9 cellular contexts compared by ENCODE assay signal in genomic region chr5:36079200-36079761, GRCh38. TPM values are rescaled to one million over a fixed set of nuclear protein-coding genes. Genes with fewer than 3 reads are reported as not detected.
DNase-seq lines count a peak whose midpoint lies in the region; ATAC-seq and TF ChIP-seq lines count a peak whose summit lies in the region.
"Had no signal": no experiment of that assay in that cellular context is flagged by ENCODE, and none has a peak within 500 bp of the region (broad histone marks: within the 10 kb centered on the region; RNA-seq: fewer than 3 reads in every experiment).

No MANE protein-coding gene starts in this region.

- H3K4me3 Mint-ChIP-seq in T-helper 2 cell treated with Interferon-gamma antibody and Interleukin-4, amounts not matched to agents 5 μg/mL and 100 μg/mL, for 36 hours, result no peak overlapping the region

- POLR2A ChIA-PET in A673 (lab: Charles Lee; ENCODE audit: low non-redundant PET), result interaction anchor here (0.6 kb wide), 1 partner anchor 77 kb away, joined by 4 read pairs; no protein-coding TSS in a partner anchor

- H3K27ac ChIP-seq in A673 (ENCODE audit: low read depth, low read length, poor library complexity, severe bottlenecking), result no peak overlapping the region
- H3K27ac ChIP-seq: SJSA1 had no signal

- no peaks in the 10 kb centered on the region for H3K9me3 ChIP-seq in A673 (ENCODE audit: low read depth, low read length, poor library complexity, severe bottlenecking)
- H3K9me3 ChIP-seq: SJSA1 had no signal

- DNase-seq in A673 (ENCODE audit: low spot score) (peak; percentile 86), GM03348 (ENCODE audit: low spot score) (peak; percentile 77), H4 (ENCODE audit: low spot score) (peak; percentile 72), HuH-7.5 (ENCODE audit: low spot score) (peak; percentile 74), NOMO-1 treated with dmso at 0.1 percent for 144 hours (lab: John Stamatoyannopoulos, UW; ENCODE audit: unreplicated experiment) (peak; percentile 57), cerebellar cortex (ENCODE audit: low spot score) (peak; percentile 56), left lobe of liver (ENCODE audit: low spot score) (no peak)
- DNase-seq in T-helper 2 cell treated with Interferon-gamma antibody and Interleukin-4, amounts not matched to agents 5 μg/mL and 100 μg/mL, for 36 hours (ENCODE audit: low spot score), result no peak

- H3K27me3 Mint-ChIP-seq in T-helper 2 cell treated with Interferon-gamma antibody and Interleukin-4, amounts not matched to agents 5 μg/mL and 100 μg/mL, for 36 hours (ENCODE audit: low read depth), result peaks cover 20% of the 10 kb centered on the region

- peaks cover 17% of the 10 kb centered on the region for H3K4me1 ChIP-seq in A673 (ENCODE audit: insufficient read depth, low read length, poor library complexity, severe bottlenecking)
- H3K4me1 ChIP-seq: SJSA1 had no signal

- intact Hi-C loops in A673 (cut with micrococcal nuclease; ENCODE audit: unreplicated experiment), result loop anchor here (5.0 to 10.0 kb wide), 4 partner anchors 78 to 613 kb away; no protein-coding TSS in a partner anchor

- no peak overlapping the region for H3K4me3 ChIP-seq in A673 (ENCODE audit: low read depth, low read length, poor library complexity, severe bottlenecking)
- H3K4me3 ChIP-seq: SJSA1 had no signal

- H3K27ac Mint-ChIP-seq in T-helper 2 cell treated with Interferon-gamma antibody and Interleukin-4, amounts not matched to agents 5 μg/mL and 100 μg/mL, for 36 hours, result no peak overlapping the region

- H3K36me3 Mint-ChIP-seq in T-helper 2 cell treated with Interferon-gamma antibody and Interleukin-4, amounts not matched to agents 5 μg/mL and 100 μg/mL, for 36 hours (ENCODE audit: low read depth), result no peaks in the 10 kb centered on the region

- peak; percentile 82 for TF ChIP-seq CTCF in A673 (conservative IDR thresholded peaks at IDR 0.05; ENCODE audit: low read depth, low read length)

- H3K27me3 ChIP-seq in A673 (replicated peaks; ENCODE audit: insufficient read depth, low read depth, low read length, poor library complexity), result no peaks in the 10 kb centered on the region

- no peaks in the 10 kb centered on the region for H3K4me1 Mint-ChIP-seq in T-helper 2 cell treated with Interferon-gamma antibody and Interleukin-4, amounts not matched to agents 5 μg/mL and 100 μg/mL, for 36 hours (ENCODE audit: low read depth)

- BruUV-seq in A673 (replicated peaks; lab: Mats Ljungman, UMichigan), result no TSS peak

- H3K9me3 Mint-ChIP-seq in T-helper 2 cell treated with Interferon-gamma antibody and Interleukin-4, amounts not matched to agents 5 μg/mL and 100 μg/mL, for 36 hours, result no peaks in the 10 kb centered on the region

- peaks cover 3% of the 10 kb centered on the region for H3K36me3 ChIP-seq in A673 (ENCODE audit: insufficient read depth, low read length, poor library complexity, severe bottlenecking)
- H3K36me3 ChIP-seq: SJSA1 had no signal

- ATAC-seq in left lobe of liver, result peak; percentile 100

- CTCF ChIA-PET in A673 (lab: Charles Lee), result interaction anchor here (0.5 to 1.6 kb wide), 15 partner anchors 8 to 617 kb away, joined by 3 to 19 read pairs (median 4); partner anchors contain the start of genes RANBP3L, SKP2 and UGT3A2

RNA-seq across cellular contexts. Expression of gene UGT3A2, which starts 12.6 kb away (rescaled TPM):
- total RNA-seq in A673 (2021) (528 and 529 TPM in 2 replicates), left lobe of liver (0.18 TPM)
- total RNA-seq in H4 (2014; rRNA removed; shearing (Covaris generic)), result 0.12 and 0.33 TPM in 2 replicates
- total RNA-seq: SJSA1 had no signal

Comparison
In these comparisons a context has a peak if more than half of its experiments do, and no peak if none do; other contexts are left out.
1. DNase-seq: peak in A673 (single experiment), GM03348 (single experiment), H4 (single experiment), HuH-7.5 (single experiment), NOMO-1 treated with dmso at 0.1 percent for 144 hours (single experiment) and cerebellar cortex (single experiment); none in left lobe of liver (single experiment) and T-helper 2 cell treated with Interferon-gamma antibody and Interleukin-4, amounts not matched to agents 5 μg/mL and 100 μg/mL, for 36 hours (single experiment).
2. RNA of gene UGT3A2, which starts 12.6 kb away (total RNA-seq): 528 to 529 TPM in A673; 0.18 TPM in left lobe of liver (single experiment) and 0.12 to 0.33 TPM in H4; every median in the first group is over 100 times any median in the second.